ENCODE assay signal across 18 cellular contexts in genomic region chr7:137453356-137453755, GRCh38.
DNase-seq lines count a peak whose midpoint lies in the region; ATAC-seq, FAIRE-seq and TF ChIP-seq lines count a peak whose summit lies in the region.
"Had no signal": no experiment of that assay in that cellular context is flagged by ENCODE, and none has a peak within 500 bp of the region (broad histone marks: within the 10 kb centered on the region; RNA-seq: fewer than 3 reads in every experiment).

No MANE protein-coding gene starts in this region.

- H2AFZ ChIP-seq in Loucy (ENCODE audit: low read length) (peak overlapping the region; percentile 68; the same call in 1 of the 2 replicates), mesenchymal stem cell (ENCODE audit: low read depth, low read length) (no peak overlapping the region)

- no peak overlapping the region for H3K27ac Mint-ChIP-seq in activated T-cell treated with anti-CD3 and anti-CD28 coated beads, Interleukin-2, amount 50 U/mL, for 24 hours
- H3K27ac Mint-ChIP-seq: activated naive CD8-positive, alpha-beta T cell treated with anti-CD3 and anti-CD28 coated beads, Interleukin-2, amount 10 ng/mL, durations not matched to agents 7 days and 5 days; activated T-helper 1 cell treated with anti-CD3 and anti-CD28 coated beads, Interleukin-12 subunit alpha, Interleukin-12 subunit beta, Interleukin-2, Interleukin-4 antibody, amounts not matched to agents 30 ng/mL and 10 ng/mL and 1 ng/mL, durations not matched to agents 14 hours and 24 hours and 36 hours; T-cell had no signal

- no peaks in the 10 kb centered on the region for H3K9me2 ChIP-seq in Loucy (replicated peaks; ENCODE audit: low read depth, low read length)

- H2BK120ac ChIP-seq in mesenchymal stem cell (ENCODE audit: low read depth, low read length) = no peak overlapping the region

- H3K79me1 ChIP-seq in mesenchymal stem cell (replicated peaks; ENCODE audit: low read length, poor library complexity, severe bottlenecking) = no peaks in the 10 kb centered on the region

- H3K14ac ChIP-seq in mesenchymal stem cell (ENCODE audit: low read length in 2 of 2) = no peak overlapping the region

- H3K27me3 ChIP-seq in BE2C (no peaks in the 10 kb centered on the region), Loucy (ENCODE audit: insufficient read depth, low read length, poor library complexity, severe bottlenecking) (no peaks in the 10 kb centered on the region), mesenchymal stem cell (ENCODE audit: control insufficient read depth in 1 of 2, insufficient read depth in 1 of 2, low read length in 2 of 2) (no peaks in the 10 kb centered on the region)
- H3K27me3 ChIP-seq: testis had no signal

- H3K36me3 Mint-ChIP-seq in activated T-cell treated with anti-CD3 and anti-CD28 coated beads, Interleukin-2, amount 50 U/mL, for 24 hours (ENCODE audit: low read depth) = no peaks in the 10 kb centered on the region
- H3K36me3 Mint-ChIP-seq: activated naive CD8-positive, alpha-beta T cell treated with anti-CD3 and anti-CD28 coated beads, Interleukin-2, amount 10 ng/mL, durations not matched to agents 7 days and 5 days; CD8-positive, alpha-beta memory T cell; T-cell had no signal

- no peak overlapping the region for H4K91ac ChIP-seq in mesenchymal stem cell (ENCODE audit: low read length)

- H4K20me1 ChIP-seq in Loucy (ENCODE audit: insufficient read depth, low read length, poor library complexity, severe bottlenecking) = no peaks in the 10 kb centered on the region

- H3K4me3 Mint-ChIP-seq in activated T-cell treated with anti-CD3 and anti-CD28 coated beads, Interleukin-2, amount 50 U/mL, for 24 hours = no peak overlapping the region
- H3K4me3 Mint-ChIP-seq: activated naive CD8-positive, alpha-beta T cell treated with anti-CD3 and anti-CD28 coated beads, Interleukin-2, amount 10 ng/mL, durations not matched to agents 7 days and 5 days; activated T-helper 1 cell treated with anti-CD3 and anti-CD28 coated beads, Interleukin-12 subunit alpha, Interleukin-12 subunit beta, Interleukin-2, Interleukin-4 antibody, amounts not matched to agents 30 ng/mL and 10 ng/mL and 1 ng/mL, durations not matched to agents 14 hours and 24 hours and 36 hours; CD8-positive, alpha-beta memory T cell; T-cell had no signal

- peak overlapping the region in 1 of 2 experiments; percentile 78 for H3K4ac ChIP-seq in mesenchymal stem cell (ENCODE audit: low read depth in 1 of 2, low read length in 2 of 2)

- TF ChIP-seq CTCF in BE2C (IDR thresholded peaks at IDR 0.05; ENCODE audit: low read depth, low read length) = no peak
- TF ChIP-seq CTCF in Loucy (conservative IDR thresholded peaks at IDR 0.05; ENCODE audit: low read length) = no peak
- no peak for TF ChIP-seq CTCF in kidney (IDR thresholded peaks at IDR 0.05; ENCODE audit: borderline replicate concordance, extremely low read depth, insufficient read depth)

- H3K27ac ChIP-seq in angular gyrus (ENCODE audit: low read depth, low read length) (peak overlapping the region; percentile 58), mesenchymal stem cell (ENCODE audit: low read length, poor library complexity, severe bottlenecking) (no peak overlapping the region), kidney (ENCODE audit: low read depth in 2 of 2, low read length in 2 of 2) (no peak overlapping the region)
- H3K27ac ChIP-seq: testis, VCaP had no signal

- H3K9me3 Mint-ChIP-seq in activated T-cell treated with anti-CD3 and anti-CD28 coated beads, Interleukin-2, amount 50 U/mL, for 24 hours = no peaks in the 10 kb centered on the region
- H3K9me3 Mint-ChIP-seq: activated naive CD8-positive, alpha-beta T cell treated with anti-CD3 and anti-CD28 coated beads, Interleukin-2, amount 10 ng/mL, durations not matched to agents 7 days and 5 days; activated T-helper 1 cell treated with anti-CD3 and anti-CD28 coated beads, Interleukin-12 subunit alpha, Interleukin-12 subunit beta, Interleukin-2, Interleukin-4 antibody, amounts not matched to agents 30 ng/mL and 10 ng/mL and 1 ng/mL, durations not matched to agents 14 hours and 24 hours and 36 hours; CD8-positive, alpha-beta memory T cell; T-cell had no signal

- no peaks in the 10 kb centered on the region for H3F3A ChIP-seq in Loucy (ENCODE audit: low read depth)

- no peak for ATAC-seq in HG03095 (IDR thresholded peaks at IDR 0.05; ENCODE audit: unreplicated experiment)
- ATAC-seq: T-cell had no signal

- H3K4me3 ChIP-seq in BE2C (ENCODE audit: low read depth, low read length) = peak overlapping the region; percentile 13; the same call in 1 of the 2 replicates
- no peak overlapping the region for H3K4me3 ChIP-seq in Loucy (ENCODE audit: low read length, poor library complexity, severe bottlenecking)
- peak overlapping the region in 1 of 2 experiments; percentile 60 for H3K4me3 ChIP-seq in mesenchymal stem cell (ENCODE audit: insufficient read depth in 1 of 2, low read depth in 1 of 2, low read length in 2 of 2)
- H3K4me3 ChIP-seq in kidney (ENCODE audit: low read length in 2 of 2) = no peak overlapping the region
- H3K4me3 ChIP-seq: testis had no signal

- no peak for DNase-seq in BE2C
- DNase-seq in mesenchymal stem cell = no peak
- DNase-seq in activated T-cell treated with anti-CD3 and anti-CD28 coated beads, Interleukin-2, amount 50 U/mL, for 24 hours = no peak
- DNase-seq in NCI-H526 (lab: John Stamatoyannopoulos, UW) = no peak
- no peak for DNase-seq in kidney
- DNase-seq: activated naive CD8-positive, alpha-beta T cell treated with anti-CD3 and anti-CD28 coated beads, Interleukin-2, amount 10 ng/mL, durations not matched to agents 7 days and 5 days; CD8-positive, alpha-beta memory T cell; effector memory CD4-positive, alpha-beta T cell; kidney glomerular epithelial cell; NCI-H1694; stimulated activated CD4-positive, alpha-beta T cell treated with anti-CD3 and anti-CD28 coated beads, Interleukin-4, amount 100 ng/mL, for 24 hours; T-cell; testis had no signal

- H3K9me3 ChIP-seq in BE2C = no peaks in the 10 kb centered on the region
- H3K9me3 ChIP-seq in Loucy (ENCODE audit: insufficient read depth, low read depth, low read length) = no peaks in the 10 kb centered on the region
- H3K9me3 ChIP-seq in mesenchymal stem cell (ENCODE audit: control insufficient read depth, low read length) = no peaks in the 10 kb centered on the region
- H3K9me3 ChIP-seq in kidney (ENCODE audit: control insufficient read depth in 1 of 2, low read length in 2 of 2) = no peaks in the 10 kb centered on the region
- H3K9me3 ChIP-seq: testis had no signal

- WGBS in mesenchymal stem cell = 100% methylated on average over 1 of the region's 2 CpGs

- H2BK12ac ChIP-seq in mesenchymal stem cell (ENCODE audit: low read length in 2 of 2) = no peak overlapping the region

- no peak overlapping the region for H2BK15ac ChIP-seq in mesenchymal stem cell (ENCODE audit: low read depth, poor library complexity, severe bottlenecking)

- no peak overlapping the region for H4K8ac ChIP-seq in mesenchymal stem cell (ENCODE audit: low read length)

- no peak overlapping the region for H2AK5ac ChIP-seq in mesenchymal stem cell (ENCODE audit: low read length, severe bottlenecking)

- H3K4me1 Mint-ChIP-seq in activated T-cell treated with anti-CD3 and anti-CD28 coated beads, Interleukin-2, amount 50 U/mL, for 24 hours (ENCODE audit: low read depth) = no peaks in the 10 kb centered on the region
- H3K4me1 Mint-ChIP-seq: activated naive CD8-positive, alpha-beta T cell treated with anti-CD3 and anti-CD28 coated beads, Interleukin-2, amount 10 ng/mL, durations not matched to agents 7 days and 5 days; CD8-positive, alpha-beta memory T cell; T-cell had no signal

- H3K36me3 ChIP-seq in BE2C = no peaks in the 10 kb centered on the region
- no peaks in the 10 kb centered on the region for H3K36me3 ChIP-seq in Loucy (ENCODE audit: insufficient read depth, low read length)
- no peaks in the 10 kb centered on the region for H3K36me3 ChIP-seq in mesenchymal stem cell (ENCODE audit: control insufficient read depth in 1 of 2, insufficient read depth in 2 of 2, low read depth in 1 of 2, low read length in 2 of 2)
- H3K36me3 ChIP-seq in kidney (ENCODE audit: control insufficient read depth in 1 of 2, insufficient read depth in 2 of 2, low read length in 2 of 2) = no peaks in the 10 kb centered on the region

- H3K9ac ChIP-seq in Loucy (ENCODE audit: low read depth, low read length, poor library complexity, severe bottlenecking) (no peak overlapping the region), mesenchymal stem cell (ENCODE audit: low read length) (peak overlapping the region; percentile 95), kidney (ENCODE audit: low read length in 2 of 2) (no peak overlapping the region)

- FAIRE-seq in kidney (lab: Jason Lieb, UNC) = no peak

- H3K4me1 ChIP-seq in BE2C (peaks cover 18% of the 10 kb centered on the region), Loucy (ENCODE audit: insufficient read depth, low read length, poor library complexity, severe bottlenecking) (no peaks in the 10 kb centered on the region), mesenchymal stem cell (ENCODE audit: control insufficient read depth, insufficient read depth, low read depth, low read length) (no peaks in the 10 kb centered on the region), kidney (ENCODE audit: control insufficient read depth in 1 of 2, insufficient read depth in 1 of 2, low read depth in 1 of 2, low read length in 2 of 2) (no peaks in the 10 kb centered on the region)
- H3K4me1 ChIP-seq: testis had no signal

- no peak overlapping the region for H3K18ac ChIP-seq in mesenchymal stem cell (ENCODE audit: low read depth in 1 of 2, low read length in 2 of 2)

- H3K27me3 Mint-ChIP-seq in activated T-cell treated with anti-CD3 and anti-CD28 coated beads, Interleukin-2, amount 50 U/mL, for 24 hours = peaks cover 3% of the 10 kb centered on the region
- H3K27me3 Mint-ChIP-seq: CD8-positive, alpha-beta memory T cell had no signal

- intact Hi-C loops in kidney (cut with DNase I) = no loop called here

- no peak overlapping the region for H2BK5ac ChIP-seq in mesenchymal stem cell (ENCODE audit: low read depth, low read length, poor library complexity, severe bottlenecking)

- H3K79me2 ChIP-seq in Loucy (ENCODE audit: insufficient read depth, low read length) = no peaks in the 10 kb centered on the region

- H3K4me2 ChIP-seq in Loucy (ENCODE audit: low read depth, low read length, poor library complexity, severe bottlenecking) (no peak overlapping the region), mesenchymal stem cell (ENCODE audit: low read length, poor library complexity, severe bottlenecking) (no peak overlapping the region)

- no peak overlapping the region for H3K23ac ChIP-seq in mesenchymal stem cell (ENCODE audit: low read length in 2 of 2)
